ENCODE assay signal across 12 cellular contexts in genomic region chr6:10643214-10643641, GRCh38. TPM values are rescaled to one million over a fixed set of nuclear protein-coding genes. Genes with fewer than 3 reads are reported as not detected.
DNase-seq lines count a peak whose midpoint lies in the region; ATAC-seq, FAIRE-seq and TF ChIP-seq lines count a peak whose summit lies in the region.
"Had no signal": no experiment of that assay in that cellular context is flagged by ENCODE, and none has a peak within 500 bp of the region (broad histone marks: within the 10 kb centered on the region; RNA-seq: fewer than 3 reads in every experiment).

No MANE protein-coding gene starts in this region.

- H3K36me3 Mint-ChIP-seq in H9 (ENCODE audit: insufficient read depth in 1 of 3, low read depth in 3 of 3): peaks cover 0 to 9% (median 0%) of the 10 kb centered on the region in 3 experiments; a peak in 4 of 7 replicates

- FAIRE-seq in urothelium cell line (lab: Jason Lieb, UNC): no peak

- H3T11ph ChIP-seq in H9 (ENCODE audit: low read length): no peak overlapping the region

- no peaks in the 10 kb centered on the region for H3K27me3 ChIP-seq in H9 (ENCODE audit: insufficient read depth, low read length)
- H3K27me3 ChIP-seq: breast epithelium, suprapubic skin had no signal

- H3K56ac ChIP-seq in H9 (ENCODE audit: insufficient read length, low read depth, low read length): no peak overlapping the region

- H3K23ac ChIP-seq in H9 (ENCODE audit: insufficient read length, low read depth, low read length): no peak overlapping the region

- H2BK5ac ChIP-seq in H9 (ENCODE audit: insufficient read length, low read length): no peak overlapping the region

- TF ChIP-seq POLR2A in GM18505 (IDR thresholded peaks at IDR 0.05; ENCODE audit: borderline replicate concordance, extremely low read depth, insufficient read depth, insufficient read length): no peak
- TF ChIP-seq POLR2A in erythroblast (IDR thresholded peaks at IDR 0.05; ENCODE audit: low read length): no peak

- no peak overlapping the region for H2BK12ac ChIP-seq in H9 (ENCODE audit: insufficient read length, low read depth, low read length)

- H3K9me3 ChIP-seq in H9 (ENCODE audit: control insufficient read depth, low read depth, low read length): no peaks in the 10 kb centered on the region
- H3K9me3 ChIP-seq: breast epithelium, suprapubic skin had no signal

- H3K14ac ChIP-seq in H9 (ENCODE audit: insufficient read depth, low read length): no peak overlapping the region

- no peaks in the 10 kb centered on the region for H3K79me1 ChIP-seq in H9 (ENCODE audit: insufficient read depth, low read depth, low read length, poor library complexity, severe bottlenecking)

- no peak overlapping the region for H4K8ac ChIP-seq in H9 (replicated peaks; ENCODE audit: insufficient read length, low read depth, low read length)

- no peak overlapping the region for H3K4me3 Mint-ChIP-seq in H9
- H3K4me3 Mint-ChIP-seq: activated CD8-positive, alpha-beta memory T cell treated with anti-CD3 and anti-CD28 coated beads, Interleukin-2, amount 10 ng/mL, durations not matched to agents 7 days and 5 days had no signal

- peaks cover 7 to 11% of the 10 kb centered on the region in 2 experiments for H3K4me1 Mint-ChIP-seq in H9

- H3K4me2 ChIP-seq in H9 (ENCODE audit: insufficient read depth, insufficient read length, low read length): no peak overlapping the region

- no peak overlapping the region for H2BK20ac ChIP-seq in H9 (ENCODE audit: low read depth, low read length, poor library complexity, severe bottlenecking)

- peaks cover 5 to 10% of the 10 kb centered on the region in 2 experiments; a peak in 4 of 5 replicates for H3K9me3 Mint-ChIP-seq in H9

- no peaks in the 10 kb centered on the region for H3K4me1 ChIP-seq in H9 (ENCODE audit: insufficient read depth, low read length)
- H3K4me1 ChIP-seq: breast epithelium, suprapubic skin had no signal

- H3K79me2 ChIP-seq in H9 (ENCODE audit: insufficient read depth, low read length): no peaks in the 10 kb centered on the region

- WGBS in H9 (ENCODE audit: extremely low coverage, insufficient read length, low lambda C conversion rate): no CpG with 5 or more reads among the region's 2 CpGs

- no peak overlapping the region for H3K4ac ChIP-seq in H9 (ENCODE audit: low read depth, low read length)

- no peak overlapping the region for H3K27ac Mint-ChIP-seq in H9
- H3K27ac Mint-ChIP-seq: activated CD8-positive, alpha-beta memory T cell treated with anti-CD3 and anti-CD28 coated beads, Interleukin-2, amount 10 ng/mL, durations not matched to agents 7 days and 5 days had no signal

- H2BK15ac ChIP-seq in H9 (ENCODE audit: low read depth, low read length): no peak overlapping the region

- no peak overlapping the region for H2AK5ac ChIP-seq in H9 (ENCODE audit: insufficient read length, low read length)

- H3K27ac ChIP-seq in H9 (ENCODE audit: insufficient read length, low read depth, low read length): no peak overlapping the region
- H3K27ac ChIP-seq: breast epithelium, suprapubic skin had no signal

- no peak overlapping the region for H3K18ac ChIP-seq in H9 (ENCODE audit: insufficient read length, low read depth, low read length)

- H3K23me2 ChIP-seq in H9 (ENCODE audit: insufficient read length, low read depth, low read length, poor library complexity, severe bottlenecking): no peaks in the 10 kb centered on the region

- no peaks in the 10 kb centered on the region for H3K27me3 Mint-ChIP-seq in H9 (ENCODE audit: low read depth)

- H4K5ac ChIP-seq in H9 (ENCODE audit: insufficient read length, low read depth, low read length): no peak overlapping the region

- H4K20me1 ChIP-seq in H9 (ENCODE audit: control insufficient read depth, insufficient read depth, insufficient read length): no peaks in the 10 kb centered on the region

- no peak overlapping the region for H2AFZ ChIP-seq in H9 (ENCODE audit: low read length)

- no peak overlapping the region for H3K9ac ChIP-seq in H9 (ENCODE audit: extremely low read depth, insufficient read length, low read length)

- H2BK120ac ChIP-seq in H9 (ENCODE audit: low read depth, low read length, poor library complexity, severe bottlenecking): no peak overlapping the region

- no peak for TF ChIP-seq CTCF in H9 (conservative IDR thresholded peaks at IDR 0.05)

- no peak overlapping the region for H4K91ac ChIP-seq in H9 (ENCODE audit: insufficient read length, low read depth, low read length)

- ATAC-seq in GM18505 (IDR thresholded peaks at IDR 0.05; ENCODE audit: unreplicated experiment) (peak; percentile 97), GM21786 (IDR thresholded peaks at IDR 0.05; ENCODE audit: unreplicated experiment) (peak; percentile 93)
- ATAC-seq: activated CD8-positive, alpha-beta memory T cell treated with anti-CD3 and anti-CD28 coated beads, Interleukin-2, amount 10 ng/mL, durations not matched to agents 7 days and 5 days had no signal

- DNase-seq in KG1 (lab: John Stamatoyannopoulos, UW) (peak; percentile 48), erythroblast (lab: John Stamatoyannopoulos, UW) (peak; percentile 25 to 57), H9 (no peak), urothelium cell line (ENCODE audit: low spot score) (no peak), NCI-H226 (no peak)
- DNase-seq in activated CD4-positive, alpha-beta T cell treated with anti-CD3 and anti-CD28 coated beads, Interleukin-2, amount 50 U/mL, for 4 hours: no peak
- DNase-seq: activated CD8-positive, alpha-beta memory T cell treated with anti-CD3 and anti-CD28 coated beads, Interleukin-2, amount 10 ng/mL, durations not matched to agents 7 days and 5 days had no signal

RNA-seq across cellular contexts. Expression of gene C6orf52, which starts 51.2 kb away (rescaled TPM):
- 1.8 and 2.3 TPM in 2 replicates for total RNA-seq in H9 (2021)
- total RNA-seq: fibroblast of villous mesenchyme, suprapubic skin had no signal

RNA-seq across cellular contexts. Expression of gene PAK1IP1, which starts 51.5 kb away (rescaled TPM):
- total RNA-seq in H9 (2021): 43.6 and 44.8 TPM in 2 replicates

Comparison
In these comparisons a context has a peak if more than half of its experiments do, and no peak if none do; other contexts are left out.
1. DNase-seq: peak in KG1 (single experiment) and erythroblast (2 of 2); none in H9 (single experiment), urothelium cell line (single experiment), NCI-H226 (single experiment) and activated CD4-positive, alpha-beta T cell treated with anti-CD3 and anti-CD28 coated beads, Interleukin-2, amount 50 U/mL, for 4 hours (0 of 2).